ENCODE assay signal across 1 cellular context in genomic region chr17:16352838-16353701, GRCh38.
TF ChIP-seq lines count a peak whose summit lies in the region.

Gene CENPV, minus strand, starts transcription at chr17:16353469. Its CDS starts 33 bp downstream, at chr17:16353436.

TF ChIP-seq in A549, 52 proteins besides CTCF, POLR2A, EP300 and RAD21 (continued from another document):
- TF ChIP-seq, protein P1, sequence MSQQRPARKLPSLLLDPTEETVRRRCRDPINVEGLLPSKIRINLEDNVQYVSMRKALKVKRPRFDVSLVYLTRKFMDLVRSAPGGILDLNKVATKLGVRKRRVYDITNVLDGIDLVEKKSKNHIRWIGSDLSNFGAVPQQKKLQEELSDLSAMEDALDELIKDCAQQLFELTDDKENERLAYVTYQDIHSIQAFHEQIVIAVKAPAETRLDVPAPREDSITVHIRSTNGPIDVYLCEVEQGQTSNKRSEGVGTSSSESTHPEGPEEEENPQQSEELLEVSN (IDR thresholded peaks at IDR 0.05; ENCODE audit: borderline replicate concordance, low read depth) = peak; percentile 67
- peak; percentile 70; the same call in 1 of the 2 replicates for TF ChIP-seq REST (IDR thresholded peaks at IDR 0.05)
- TF ChIP-seq, protein P2, sequence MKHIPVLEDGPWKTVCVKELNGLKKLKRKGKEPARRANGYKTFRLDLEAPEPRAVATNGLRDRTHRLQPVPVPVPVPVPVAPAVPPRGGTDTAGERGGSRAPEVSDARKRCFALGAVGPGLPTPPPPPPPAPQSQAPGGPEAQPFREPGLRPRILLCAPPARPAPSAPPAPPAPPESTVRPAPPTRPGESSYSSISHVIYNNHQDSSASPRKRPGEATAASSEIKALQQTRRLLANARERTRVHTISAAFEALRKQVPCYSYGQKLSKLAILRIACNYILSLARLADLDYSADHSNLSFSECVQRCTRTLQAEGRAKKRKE (CRISPR knock-in tag; IDR thresholded peaks at IDR 0.05; ENCODE audit: low read depth) = no peak
- TF ChIP-seq RNF2 (IDR thresholded peaks at IDR 0.05; ENCODE audit: borderline replicate concordance, low read depth) = peak; percentile 65; the same call in 1 of the 2 replicates
- TF ChIP-seq FOSL2 (IDR thresholded peaks at IDR 0.05) = no peak
- TF ChIP-seq FOSL2 (CRISPR knock-in tag; IDR thresholded peaks at IDR 0.05) = no peak; the same call in 1 of the 2 replicates
- no peak for TF ChIP-seq ELK1 (IDR thresholded peaks at IDR 0.05; ENCODE audit: low read depth, low read length)
- no peak for TF ChIP-seq TFCP2L1 (CRISPR knock-in tag; IDR thresholded peaks at IDR 0.05)
- no peak for TF ChIP-seq ZC3H11A (IDR thresholded peaks at IDR 0.05)
- no peak for TF ChIP-seq NPAS2 (CRISPR knock-in tag; IDR thresholded peaks at IDR 0.05; ENCODE audit: borderline replicate concordance)
- TF ChIP-seq KDM1A (IDR thresholded peaks at IDR 0.05; ENCODE audit: low read depth) = no peak
- no peak for TF ChIP-seq MAZ (IDR thresholded peaks at IDR 0.05; ENCODE audit: borderline replicate concordance, low read depth, low read length)
- no peak for TF ChIP-seq POLR2AphosphoS2 (conservative IDR thresholded peaks at IDR 0.05; ENCODE audit: low read length)
- TF ChIP-seq HES2 (IDR thresholded peaks at IDR 0.05) = no peak
- TF ChIP-seq, protein P3, sequence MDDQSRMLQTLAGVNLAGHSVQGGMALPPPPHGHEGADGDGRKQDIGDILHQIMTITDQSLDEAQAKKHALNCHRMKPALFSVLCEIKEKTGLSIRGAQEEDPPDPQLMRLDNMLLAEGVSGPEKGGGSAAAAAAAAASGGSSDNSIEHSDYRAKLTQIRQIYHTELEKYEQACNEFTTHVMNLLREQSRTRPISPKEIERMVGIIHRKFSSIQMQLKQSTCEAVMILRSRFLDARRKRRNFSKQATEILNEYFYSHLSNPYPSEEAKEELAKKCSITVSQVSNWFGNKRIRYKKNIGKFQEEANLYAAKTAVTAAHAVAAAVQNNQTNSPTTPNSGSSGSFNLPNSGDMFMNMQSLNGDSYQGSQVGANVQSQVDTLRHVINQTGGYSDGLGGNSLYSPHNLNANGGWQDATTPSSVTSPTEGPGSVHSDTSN (IDR thresholded peaks at IDR 0.05) = no peak
- peak; percentile 92 for TF ChIP-seq BCL3 (IDR thresholded peaks at IDR 0.05)
- peak; percentile 92 for TF ChIP-seq PHF8 (IDR thresholded peaks at IDR 0.05; ENCODE audit: borderline replicate concordance, low read depth)
- peak; percentile 10; the same call in 1 of the 2 replicates for TF ChIP-seq HDAC2 (IDR thresholded peaks at IDR 0.05)
- no peak for TF ChIP-seq FOSB (CRISPR knock-in tag; IDR thresholded peaks at IDR 0.05)
- no peak for TF ChIP-seq TP53 (CRISPR knock-in tag; IDR thresholded peaks at IDR 0.05)
